Comparison of ENCODE assay signal across 22 cellular contexts in genomic region chr15:72050700-72051099, GRCh38.
A peak's percentile ranks its signal among the peaks of the same experiment; 100 is the strongest.
DNase-seq lines count a peak whose midpoint lies in the region; ATAC-seq and TF ChIP-seq lines count a peak whose summit lies in the region.
"Had no signal": no experiment of that assay in that cellular context is flagged by ENCODE, and none has a peak within 500 bp of the region (broad histone marks: within the 10 kb centered on the region; RNA-seq: fewer than 3 reads in every experiment).

No MANE protein-coding gene starts in this region.

- POLR2A ChIA-PET in OCI-LY7 (lab: Charles Lee), result interaction anchor here (1.0 to 1.5 kb wide), 5 partner anchors 28 to 84 kb away, joined by 3 to 5 read pairs (median 3); no protein-coding TSS in a partner anchor

- H3K27ac ChIP-seq in OCI-LY7 (ENCODE audit: low read depth, low read length, poor library complexity, severe bottlenecking), result peak overlapping the region; percentile 75
- H3K27ac ChIP-seq in SJCRH30, result no peak overlapping the region
- H3K27ac ChIP-seq in gastrocnemius medialis, result no peak overlapping the region
- H3K27ac ChIP-seq in MM.1S (ENCODE audit: low read length), result no peak overlapping the region
- no peak overlapping the region for H3K27ac ChIP-seq in upper lobe of right lung
- H3K27ac ChIP-seq: C4-2B, HL-60, Peyer's patch, SJSA1 had no signal

- DNase-seq in AG20443 (ENCODE audit: low spot score), result peak; percentile 24
- DNase-seq in OCI-LY7 (ENCODE audit: low spot score), result no peak
- DNase-seq in astrocyte of the hippocampus (ENCODE audit: low read depth, low spot score), result peak; percentile 15
- peak; percentile 64 for DNase-seq in renal cortical epithelial cell (ENCODE audit: low read depth)
- DNase-seq in SJCRH30, result no peak
- DNase-seq in gastrocnemius medialis, result no peak
- DNase-seq in MM.1S, result no peak
- no peak for DNase-seq in upper lobe of right lung
- DNase-seq: CD8-positive, alpha-beta memory T cell; EL; NCI-H1092; NCI-H1436 treated with DMSO at 0.1 percent for 48 hours; NCI-H1930; NCI-H345; NCI-H524 treated with DMSO at 0.1 percent for 48 hours; NCI-H82; Peyer's patch had no signal

- no peak overlapping the region for H3K4me2 ChIP-seq in OCI-LY7 (ENCODE audit: low read length)
- H3K4me2 ChIP-seq in MM.1S (ENCODE audit: low read depth, low read length), result no peak overlapping the region

- H3F3A ChIP-seq in MM.1S (ENCODE audit: insufficient read depth, low read length), result no peaks in the 10 kb centered on the region

- CTCF ChIA-PET in OCI-LY7 (lab: Charles Lee; ENCODE audit: unreplicated experiment), result no interaction called here

- H3K36me3 ChIP-seq in OCI-LY7 (ENCODE audit: insufficient read depth, low read length) (peaks cover 42% of the 10 kb centered on the region), SJCRH30 (peaks cover 3% of the 10 kb centered on the region; the same call in 1 of the 2 replicates), gastrocnemius medialis (peaks cover 0 to 6% of the 10 kb centered on the region in 2 donors), MM.1S (replicated peaks; ENCODE audit: insufficient read depth, low read length) (no peaks in the 10 kb centered on the region), upper lobe of right lung (peaks cover 8% of the 10 kb centered on the region)
- H3K36me3 ChIP-seq: Peyer's patch had no signal

- H3K4me1 ChIP-seq in OCI-LY7 (ENCODE audit: insufficient read depth, low read length, poor library complexity, severe bottlenecking) (peaks cover 43% of the 10 kb centered on the region), SJCRH30 (no peaks in the 10 kb centered on the region), gastrocnemius medialis (peaks cover 27 to 30% of the 10 kb centered on the region in 2 donors), MM.1S (ENCODE audit: low read length) (no peaks in the 10 kb centered on the region), upper lobe of right lung (peaks cover 5% of the 10 kb centered on the region)
- H3K4me1 ChIP-seq: Peyer's patch, SJSA1 had no signal

- H3K79me2 ChIP-seq in OCI-LY7 (ENCODE audit: insufficient read depth, low read depth, low read length), result peaks cover 16% of the 10 kb centered on the region
- H3K79me2 ChIP-seq in MM.1S (ENCODE audit: low read length), result no peaks in the 10 kb centered on the region

- H2AFZ ChIP-seq in OCI-LY7 (ENCODE audit: low read length) (no peak overlapping the region), MM.1S (ENCODE audit: low read length) (no peak overlapping the region)

- TF ChIP-seq POLR2A in gastrocnemius medialis (IDR thresholded peaks at IDR 0.05), result no peak

- BruUV-seq in OCI-LY7 (replicated peaks; lab: Mats Ljungman, UMichigan), result no TSS peak

- intact Hi-C loops in OCI-LY7 (cut with micrococcal nuclease; ENCODE audit: unreplicated experiment), result no loop called here
- intact Hi-C loops in gastrocnemius medialis (cut with DNase I; ENCODE audit: low total_unique reads), result no loop called here
- intact Hi-C loops in upper lobe of right lung (cut with DNase I), result no loop called here

- no peaks in the 10 kb centered on the region for H3K9me2 ChIP-seq in OCI-LY7 (ENCODE audit: insufficient read depth, low read length)
- H3K9me2 ChIP-seq in MM.1S (replicated peaks; ENCODE audit: insufficient read depth, low read length), result no peaks in the 10 kb centered on the region

- H4K20me1 ChIP-seq in OCI-LY7 (ENCODE audit: insufficient read depth, low read length), result no peaks in the 10 kb centered on the region
- H4K20me1 ChIP-seq in MM.1S (ENCODE audit: insufficient read depth, low read length), result no peaks in the 10 kb centered on the region

- in situ Hi-C loops in gastrocnemius medialis (cut with MboI; ENCODE audit: low sequenced_read_pairs in 4 of 4), result no loop called here

- TF ChIP-seq CTCF in OCI-LY7 (conservative IDR thresholded peaks at IDR 0.05; ENCODE audit: low read length) (no peak), gastrocnemius medialis (IDR thresholded peaks at IDR 0.05 in 4 of 5, conservative IDR thresholded peaks at IDR 0.05 in 1 of 5) (no peak), MM.1S (IDR thresholded peaks at IDR 0.05; ENCODE audit: low read length) (no peak), upper lobe of right lung (IDR thresholded peaks at IDR 0.05) (no peak)

- H3K9me3 ChIP-seq in OCI-LY7 (ENCODE audit: low read length), result peaks cover 25% of the 10 kb centered on the region
- H3K9me3 ChIP-seq in SJCRH30 (replicated peaks), result no peaks in the 10 kb centered on the region
- no peaks in the 10 kb centered on the region for H3K9me3 ChIP-seq in gastrocnemius medialis
- H3K9me3 ChIP-seq in MM.1S (replicated peaks; ENCODE audit: insufficient read depth, low read length), result no peaks in the 10 kb centered on the region
- H3K9me3 ChIP-seq in upper lobe of right lung, result no peaks in the 10 kb centered on the region
- H3K9me3 ChIP-seq: Peyer's patch, SJSA1 had no signal

- ATAC-seq in gastrocnemius medialis (no peak), upper lobe of right lung (no peak)
- ATAC-seq: HepG2, K562 had no signal

- no peaks in the 10 kb centered on the region for H3K27me3 ChIP-seq in SJCRH30
- no peaks in the 10 kb centered on the region for H3K27me3 ChIP-seq in gastrocnemius medialis
- no peaks in the 10 kb centered on the region for H3K27me3 ChIP-seq in MM.1S (replicated peaks; ENCODE audit: insufficient read depth, low read length)
- H3K27me3 ChIP-seq in upper lobe of right lung, result no peaks in the 10 kb centered on the region
- H3K27me3 ChIP-seq: Peyer's patch, SJSA1 had no signal

- H3K4me3 ChIP-seq in OCI-LY7 (ENCODE audit: low read depth, low read length, poor library complexity, severe bottlenecking) (no peak overlapping the region), SJCRH30 (no peak overlapping the region), gastrocnemius medialis (no peak overlapping the region), MM.1S (ENCODE audit: low read length) (no peak overlapping the region), upper lobe of right lung (no peak overlapping the region)
- H3K4me3 ChIP-seq: K562, Peyer's patch, SJSA1 had no signal

- no peak overlapping the region for H3K9ac ChIP-seq in MM.1S (ENCODE audit: low read length)

Comparison
In these comparisons a context has a peak if more than half of its experiments do, and no peak if none do; other contexts are left out.
1. DNase-seq: peak in AG20443 (single experiment), astrocyte of the hippocampus (single experiment) and renal cortical epithelial cell (single experiment); none in OCI-LY7 (single experiment), SJCRH30 (0 of 2), gastrocnemius medialis (0 of 2), MM.1S (single experiment) and upper lobe of right lung (single experiment).